Comparison of ENCODE assay signal across 1 cellular context in the genomic region with DNA sequence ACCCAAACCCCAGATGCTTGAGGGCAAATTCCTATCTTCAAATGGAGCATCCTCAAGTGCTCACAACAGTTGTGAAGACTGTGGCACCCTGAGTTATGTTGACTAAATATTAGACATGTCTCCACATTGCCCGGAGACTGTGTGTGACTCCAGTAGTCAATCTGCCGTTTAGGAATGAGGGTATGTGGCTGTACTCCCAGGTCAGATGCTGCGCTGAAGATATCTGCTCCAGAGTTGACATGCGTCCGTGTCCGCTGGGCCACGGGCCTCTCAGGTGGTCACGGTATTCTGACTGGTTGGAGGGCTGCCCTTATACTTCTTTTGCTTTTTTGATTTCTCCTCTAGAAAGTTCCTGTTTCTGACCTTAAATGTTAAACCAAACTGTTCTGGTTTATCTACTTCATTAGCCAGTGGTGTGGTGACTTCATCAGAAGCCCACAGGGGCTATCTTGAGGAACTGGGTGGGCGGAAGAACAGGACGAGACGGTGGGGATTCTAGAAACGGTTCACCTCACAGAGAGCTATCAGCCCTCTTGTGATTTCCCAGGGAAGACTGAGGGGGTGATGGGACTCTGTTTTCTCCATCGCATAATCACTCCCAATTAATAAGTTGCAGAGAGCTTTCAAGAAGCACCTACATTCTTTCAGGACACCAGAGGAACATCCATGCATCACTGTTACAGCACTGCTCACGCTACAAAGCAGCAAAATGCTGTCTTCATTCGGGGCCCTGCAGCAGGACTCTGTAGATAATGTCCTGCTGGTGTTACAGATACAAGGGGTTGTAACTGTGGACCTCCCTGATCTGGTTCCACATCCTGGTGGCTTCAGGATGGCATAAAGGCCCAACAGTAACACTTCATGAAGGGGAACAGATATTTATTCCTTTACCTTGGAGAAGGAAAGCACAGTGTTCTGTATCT.
TF ChIP-seq lines count a peak whose summit lies in the region.

No MANE protein-coding gene starts in this region.

TF ChIP-seq in GM12878, 131 proteins besides CTCF, POLR2A, EP300 and RAD21:
- TF ChIP-seq STAT3 (IDR thresholded peaks at IDR 0.05; ENCODE audit: low read depth, low read length): 0 out of 2 replicates have a peak, but pooled peaks have one; percentile 40
- TF ChIP-seq SPI1 (IDR thresholded peaks at IDR 0.05; ENCODE audit: borderline replicate concordance, insufficient read depth, low read depth, low read length): peak; percentile 26; the same call in 1 of the 2 replicates
- TF ChIP-seq CREM (IDR thresholded peaks at IDR 0.05; ENCODE audit: low read depth): peak; percentile 74; the same call in 1 of the 2 replicates
- TF ChIP-seq NFIC (IDR thresholded peaks at IDR 0.05; ENCODE audit: low read depth, low read length): 0 out of 2 replicates have a peak, but pooled peaks have one; percentile 16
- no peak for TF ChIP-seq RB1 (IDR thresholded peaks at IDR 0.05; ENCODE audit: borderline replicate concordance)
- TF ChIP-seq ZNF622 (IDR thresholded peaks at IDR 0.05): no peak
- 0 out of 2 replicates have a peak, but pooled peaks have one; percentile 10 for TF ChIP-seq SMARCA5 (IDR thresholded peaks at IDR 0.05)
- peak; percentile 47 for TF ChIP-seq BCL3 (IDR thresholded peaks at IDR 0.05; ENCODE audit: borderline replicate concordance, insufficient read depth, low read depth, low read length, poor library complexity, severe bottlenecking)
- peak; percentile 67 for TF ChIP-seq IKZF1 (conservative IDR thresholded peaks at IDR 0.05)
- TF ChIP-seq MTA3 (IDR thresholded peaks at IDR 0.05; ENCODE audit: borderline replicate concordance, low read length): peak; percentile 33; the same call in 1 of the 2 replicates
- TF ChIP-seq MYB (IDR thresholded peaks at IDR 0.05; ENCODE audit: borderline replicate concordance, low read depth, low read length): no peak
- 0 out of 2 replicates have a peak, but pooled peaks have one; percentile 19 for TF ChIP-seq TBL1XR1 (IDR thresholded peaks at IDR 0.05; ENCODE audit: low read depth, low read length)
- TF ChIP-seq ZNF687 (IDR thresholded peaks at IDR 0.05): 0 out of 2 replicates have a peak, but pooled peaks have one; percentile 31
- TF ChIP-seq SMC3 (IDR thresholded peaks at IDR 0.05; ENCODE audit: borderline replicate concordance, low read length): no peak
- TF ChIP-seq JUNB (IDR thresholded peaks at IDR 0.05): 0 out of 2 replicates have a peak, but pooled peaks have one; percentile 10
- peak; percentile 67 for TF ChIP-seq EED (IDR thresholded peaks at IDR 0.05; ENCODE audit: low read depth)
- TF ChIP-seq MEF2B (IDR thresholded peaks at IDR 0.05; ENCODE audit: partially characterized antibody, poor library complexity, severe bottlenecking): peak; percentile 26
- peak; percentile 75 for TF ChIP-seq RUNX3 (IDR thresholded peaks at IDR 0.05; ENCODE audit: low read length)
- TF ChIP-seq SP1 (IDR thresholded peaks at IDR 0.05; ENCODE audit: low read depth, low read length): no peak
- TF ChIP-seq CBFB (IDR thresholded peaks at IDR 0.05; ENCODE audit: low read depth): peak; percentile 50; the same call in 1 of the 2 replicates
- peak in 1 of 2 experiments; percentile 24; a peak in 1 of 4 replicates for TF ChIP-seq IKZF2 (IDR thresholded peaks at IDR 0.05)
- TF ChIP-seq MTA2 (IDR thresholded peaks at IDR 0.05; ENCODE audit: low read depth): peak; percentile 33; the same call in 1 of the 2 replicates
- TF ChIP-seq ATF7 (IDR thresholded peaks at IDR 0.05; ENCODE audit: low read depth): peak; percentile 54
- 0 out of 2 replicates have a peak, but pooled peaks have one; percentile 50 for TF ChIP-seq MEF2A (IDR thresholded peaks at IDR 0.05; ENCODE audit: insufficient read depth, low read depth, low read length)
- TF ChIP-seq FOXM1 (IDR thresholded peaks at IDR 0.05; ENCODE audit: low read depth, low read length): peak; percentile 58; the same call in 1 of the 2 replicates
- no peak for TF ChIP-seq KLF5 (IDR thresholded peaks at IDR 0.05; ENCODE audit: partially characterized antibody)
- TF ChIP-seq EGR1 (IDR thresholded peaks at IDR 0.05; ENCODE audit: borderline replicate concordance in 1 of 2, low read depth in 2 of 2, low read length in 2 of 2): peak in 1 of 2 experiments; percentile 59; a peak in 1 of 3 replicates
